23 cellular contexts compared by ENCODE assay signal in the genomic region with DNA sequence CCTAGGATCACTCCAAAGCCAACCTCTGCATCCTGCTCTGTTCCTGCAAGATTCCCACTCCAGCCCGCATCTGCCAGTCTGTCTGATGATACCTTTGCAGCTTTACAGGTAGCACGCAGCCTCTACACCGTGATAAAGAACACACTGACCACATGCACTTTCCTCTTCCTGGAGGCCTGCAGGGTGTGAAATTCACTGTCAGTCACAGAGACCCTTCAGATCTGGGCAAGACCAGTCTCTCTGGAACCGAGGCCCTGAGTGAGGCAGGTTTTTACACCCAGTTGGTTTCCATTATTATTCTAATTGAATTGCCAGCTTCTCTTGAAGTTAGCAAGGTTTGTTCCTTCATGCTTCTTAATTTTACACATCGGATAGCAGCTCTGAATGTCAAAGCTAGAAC. TPM values are rescaled to one million over a fixed set of nuclear protein-coding genes. Genes with fewer than 3 reads are reported as not detected.
"Had no signal": no experiment of that assay in that cellular context is flagged by ENCODE, and none has a peak within 500 bp of the region (broad histone marks: within the 10 kb centered on the region; RNA-seq: fewer than 3 reads in every experiment).

No MANE protein-coding gene starts in this region.

- H3K4me3 ChIP-seq: cardiac muscle cell, SK-N-MC had no signal

- H3K27ac ChIP-seq: brain microvascular endothelial cell, cardiac muscle cell, SK-N-MC had no signal

- H3K36me3 ChIP-seq: brain microvascular endothelial cell, cardiac muscle cell had no signal

- DNase-seq: activated CD4-positive, alpha-beta memory T cell treated with anti-CD3 and anti-CD28 coated beads for 36 hours; activated CD4-positive, alpha-beta T cell treated with anti-CD3 and anti-CD28 coated beads, Interleukin-2, amount 10 ng/mL, durations not matched to agents 7 days and 5 days; activated CD4-positive, CD25-positive, alpha-beta regulatory T cell; activated gamma-delta T cell treated with Interleukin-2 at 50 U/mL for 16 hours; activated naive CD4-positive, alpha-beta T cell treated with anti-CD3 and anti-CD28 coated beads, Interleukin-2, amount 10 ng/mL, durations not matched to agents 7 days and 5 days; activated naive CD8-positive, alpha-beta T cell treated with anti-CD3 and anti-CD28 coated beads for 36 hours; activated T-cell treated with anti-CD3 and anti-CD28 coated beads, Interleukin-2, amount 50 U/mL, for 72 hours; brain microvascular endothelial cell; cerebellar nuclear complex; NCI-H1092; NCI-H2029 treated with DMSO at 0.1 percent for 48 hours; NCI-H345; NCI-H510A; NCI-H526 treated with DMSO at 0.1 percent for 48 hours; NCI-H82; T-cell; T-helper 2 cell; T1000 had no signal

- H3K36me3 Mint-ChIP-seq: activated CD4-positive, alpha-beta memory T cell treated with anti-CD3 and anti-CD28 coated beads for 36 hours; activated naive CD4-positive, alpha-beta T cell treated with anti-CD3 and anti-CD28 coated beads, Interleukin-2, amount 10 ng/mL, durations not matched to agents 7 days and 5 days; activated naive CD8-positive, alpha-beta T cell treated with anti-CD3 and anti-CD28 coated beads for 36 hours; T-cell had no signal

- H3K27me3 ChIP-seq: brain microvascular endothelial cell, cardiac muscle cell had no signal

- H3K9me3 Mint-ChIP-seq: activated CD4-positive, alpha-beta memory T cell treated with anti-CD3 and anti-CD28 coated beads for 36 hours; activated naive CD8-positive, alpha-beta T cell treated with anti-CD3 and anti-CD28 coated beads for 36 hours had no signal

- H3K4me1 Mint-ChIP-seq: activated CD4-positive, alpha-beta T cell treated with anti-CD3 and anti-CD28 coated beads, Interleukin-2, amount 10 ng/mL, durations not matched to agents 7 days and 5 days; activated naive CD4-positive, alpha-beta T cell treated with anti-CD3 and anti-CD28 coated beads, Interleukin-2, amount 10 ng/mL, durations not matched to agents 7 days and 5 days; activated naive CD8-positive, alpha-beta T cell treated with anti-CD3 and anti-CD28 coated beads for 36 hours; T-cell had no signal

- ATAC-seq: activated T-cell treated with anti-CD3 and anti-CD28 coated beads, Interleukin-2, amount 50 U/mL, for 72 hours; T-cell had no signal

- H3K27ac Mint-ChIP-seq: activated CD4-positive, alpha-beta memory T cell treated with anti-CD3 and anti-CD28 coated beads for 36 hours; activated CD4-positive, alpha-beta T cell treated with anti-CD3 and anti-CD28 coated beads, Interleukin-2, amount 10 ng/mL, durations not matched to agents 7 days and 5 days; activated naive CD4-positive, alpha-beta T cell treated with anti-CD3 and anti-CD28 coated beads, Interleukin-2, amount 10 ng/mL, durations not matched to agents 7 days and 5 days; activated naive CD8-positive, alpha-beta T cell treated with anti-CD3 and anti-CD28 coated beads for 36 hours; activated T-cell treated with anti-CD3 and anti-CD28 coated beads, Interleukin-2, amount 50 U/mL, for 72 hours; activated T-helper 2 cell treated with anti-CD3 and anti-CD28 coated beads, Interferon-gamma antibody, Interleukin-2, Interleukin-4, amounts not matched to agents 10 μg/mL and 5 μg/mL and 100 μg/mL, durations not matched to agents 14 hours and 24 hours and 36 hours; T-cell had no signal

- H3K4me3 Mint-ChIP-seq: activated CD4-positive, alpha-beta memory T cell treated with anti-CD3 and anti-CD28 coated beads for 36 hours; activated CD4-positive, alpha-beta T cell treated with anti-CD3 and anti-CD28 coated beads, Interleukin-2, amount 10 ng/mL, durations not matched to agents 7 days and 5 days; activated naive CD4-positive, alpha-beta T cell treated with anti-CD3 and anti-CD28 coated beads, Interleukin-2, amount 10 ng/mL, durations not matched to agents 7 days and 5 days; activated naive CD8-positive, alpha-beta T cell treated with anti-CD3 and anti-CD28 coated beads for 36 hours; activated T-cell treated with anti-CD3 and anti-CD28 coated beads, Interleukin-2, amount 50 U/mL, for 72 hours; T-cell had no signal

RNA-seq across cellular contexts. Expression of a gene that starts 30.5 kb away (rescaled TPM):
- total RNA-seq: activated CD4-positive, alpha-beta memory T cell treated with anti-CD3 and anti-CD28 coated beads for 36 hours; activated CD4-positive, alpha-beta T cell treated with anti-CD3 and anti-CD28 coated beads, Interleukin-2, amount 10 ng/mL, durations not matched to agents 7 days and 5 days; activated CD8-positive, alpha-beta memory T cell treated with anti-CD3 and anti-CD28 coated beads for 36 hours; activated naive CD8-positive, alpha-beta T cell treated with anti-CD3 and anti-CD28 coated beads for 36 hours; activated T-cell treated with anti-CD3 and anti-CD28 coated beads, Interleukin-2, amount 50 U/mL, for 72 hours; activated T-helper 2 cell treated with anti-CD3 and anti-CD28 coated beads, Interferon-gamma antibody, Interleukin-2, Interleukin-4, amounts not matched to agents 10 μg/mL and 5 μg/mL and 100 μg/mL, durations not matched to agents 14 hours and 24 hours and 36 hours; cardiac muscle cell; OCI-LY7; T-cell had no signal
